ENCODE assay signal across 1 cellular context in genomic region chr6:108630050-108630714, GRCh38.
TF ChIP-seq lines count a peak whose summit lies in the region.

No MANE protein-coding gene starts in this region.

TF ChIP-seq in K562, 482 proteins besides CTCF, POLR2A, EP300 and RAD21 (continued from another document and continues in another):
- no peak for TF ChIP-seq ZHX1 (conservative IDR thresholded peaks at IDR 0.05; ENCODE audit: low read length)
- no peak for TF ChIP-seq ZNF766 (CRISPR knock-in tag; conservative IDR thresholded peaks at IDR 0.05)
- peak; percentile 84 for TF ChIP-seq ELF4 (CRISPR knock-in tag; IDR thresholded peaks at IDR 0.05)
- TF ChIP-seq CC2D1A (IDR thresholded peaks at IDR 0.05) = 0 out of 2 replicates have a peak, but pooled peaks have one; percentile 25
- no peak for TF ChIP-seq DACH1 (IDR thresholded peaks at IDR 0.05; ENCODE audit: partially characterized antibody)
- TF ChIP-seq BRCA1 (IDR thresholded peaks at IDR 0.05) = no peak
- TF ChIP-seq BRCA1 (CRISPR knock-in tag; IDR thresholded peaks at IDR 0.05) = no peak
- TF ChIP-seq HMG20A (CRISPR knock-in tag; conservative IDR thresholded peaks at IDR 0.05) = no peak
- TF ChIP-seq NFIX (CRISPR knock-in tag; IDR thresholded peaks at IDR 0.05; ENCODE audit: low read depth) = no peak
- no peak for TF ChIP-seq ZNF146 (CRISPR knock-in tag; IDR thresholded peaks at IDR 0.05; ENCODE audit: unreplicated experiment)
- peak; percentile 44; the same call in 1 of the 2 replicates for TF ChIP-seq EP400 (IDR thresholded peaks at IDR 0.05)
- peak; percentile 43; the same call in 1 of the 2 replicates for TF ChIP-seq FOSL1 (tag; conservative IDR thresholded peaks at IDR 0.05)
- 0 out of 2 replicates have a peak, but pooled peaks have one; percentile 18 for TF ChIP-seq SOX6 (IDR thresholded peaks at IDR 0.05)
- TF ChIP-seq ATF6 (CRISPR knock-in tag; IDR thresholded peaks at IDR 0.05) = no peak
- TF ChIP-seq, protein P1, sequence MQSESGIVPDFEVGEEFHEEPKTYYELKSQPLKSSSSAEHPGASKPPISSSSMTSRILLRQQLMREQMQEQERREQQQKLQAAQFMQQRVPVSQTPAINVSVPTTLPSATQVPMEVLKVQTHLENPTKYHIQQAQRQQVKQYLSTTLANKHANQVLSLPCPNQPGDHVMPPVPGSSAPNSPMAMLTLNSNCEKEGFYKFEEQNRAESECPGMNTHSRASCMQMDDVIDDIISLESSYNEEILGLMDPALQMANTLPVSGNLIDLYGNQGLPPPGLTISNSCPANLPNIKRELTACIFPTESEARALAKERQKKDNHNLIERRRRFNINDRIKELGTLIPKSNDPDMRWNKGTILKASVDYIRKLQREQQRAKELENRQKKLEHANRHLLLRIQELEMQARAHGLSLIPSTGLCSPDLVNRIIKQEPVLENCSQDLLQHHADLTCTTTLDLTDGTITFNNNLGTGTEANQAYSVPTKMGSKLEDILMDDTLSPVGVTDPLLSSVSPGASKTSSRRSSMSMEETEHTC (IDR thresholded peaks at IDR 0.05) = no peak
- no peak for TF ChIP-seq SAFB (IDR thresholded peaks at IDR 0.05; ENCODE audit: borderline replicate concordance, low read depth, low read length)
- TF ChIP-seq, protein P2, sequence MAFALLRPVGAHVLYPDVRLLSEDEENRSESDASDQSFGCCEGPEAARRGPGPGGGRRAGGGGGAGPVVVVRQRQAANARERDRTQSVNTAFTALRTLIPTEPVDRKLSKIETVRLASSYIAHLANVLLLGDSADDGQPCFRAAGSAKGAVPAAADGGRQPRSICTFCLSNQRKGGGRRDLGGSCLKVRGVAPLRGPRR (CRISPR knock-in tag; IDR thresholded peaks at IDR 0.05) = no peak
- no peak for TF ChIP-seq ZNF592 (IDR thresholded peaks at IDR 0.05)
- TF ChIP-seq ZNF143 (CRISPR knock-in tag; IDR thresholded peaks at IDR 0.05) = no peak
- TF ChIP-seq ZC3H4 (CRISPR knock-in tag; IDR thresholded peaks at IDR 0.05; ENCODE audit: borderline replicate concordance) = no peak
- no peak for TF ChIP-seq TARDBP (IDR thresholded peaks at IDR 0.05)
- no peak for TF ChIP-seq GTF2E2 (tag; IDR thresholded peaks at IDR 0.05)
- TF ChIP-seq STAG1 (CRISPR knock-in tag; IDR thresholded peaks at IDR 0.05; ENCODE audit: borderline replicate concordance) = no peak
- TF ChIP-seq GABPA (tag; conservative IDR thresholded peaks at IDR 0.05; ENCODE audit: low read depth) = no peak
- no peak for TF ChIP-seq FOXJ2 (tag; IDR thresholded peaks at IDR 0.05)
- no peak for TF ChIP-seq CREBBP (IDR thresholded peaks at IDR 0.05; ENCODE audit: low read depth, low read length)
- no peak for TF ChIP-seq SMARCC2 (IDR thresholded peaks at IDR 0.05; ENCODE audit: low read depth)
- no peak for TF ChIP-seq PPARD (CRISPR knock-in tag; IDR thresholded peaks at IDR 0.05)
- TF ChIP-seq, protein P3, sequence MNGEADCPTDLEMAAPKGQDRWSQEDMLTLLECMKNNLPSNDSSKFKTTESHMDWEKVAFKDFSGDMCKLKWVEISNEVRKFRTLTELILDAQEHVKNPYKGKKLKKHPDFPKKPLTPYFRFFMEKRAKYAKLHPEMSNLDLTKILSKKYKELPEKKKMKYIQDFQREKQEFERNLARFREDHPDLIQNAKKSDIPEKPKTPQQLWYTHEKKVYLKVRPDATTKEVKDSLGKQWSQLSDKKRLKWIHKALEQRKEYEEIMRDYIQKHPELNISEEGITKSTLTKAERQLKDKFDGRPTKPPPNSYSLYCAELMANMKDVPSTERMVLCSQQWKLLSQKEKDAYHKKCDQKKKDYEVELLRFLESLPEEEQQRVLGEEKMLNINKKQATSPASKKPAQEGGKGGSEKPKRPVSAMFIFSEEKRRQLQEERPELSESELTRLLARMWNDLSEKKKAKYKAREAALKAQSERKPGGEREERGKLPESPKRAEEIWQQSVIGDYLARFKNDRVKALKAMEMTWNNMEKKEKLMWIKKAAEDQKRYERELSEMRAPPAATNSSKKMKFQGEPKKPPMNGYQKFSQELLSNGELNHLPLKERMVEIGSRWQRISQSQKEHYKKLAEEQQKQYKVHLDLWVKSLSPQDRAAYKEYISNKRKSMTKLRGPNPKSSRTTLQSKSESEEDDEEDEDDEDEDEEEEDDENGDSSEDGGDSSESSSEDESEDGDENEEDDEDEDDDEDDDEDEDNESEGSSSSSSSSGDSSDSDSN (IDR thresholded peaks at IDR 0.05; ENCODE audit: borderline replicate concordance in 1 of 2, low read depth in 2 of 2, low read length in 2 of 2) = no peak
- TF ChIP-seq MYBL2 (IDR thresholded peaks at IDR 0.05; ENCODE audit: low read depth) = no peak
- TF ChIP-seq MYBL2 (CRISPR knock-in tag; IDR thresholded peaks at IDR 0.05; ENCODE audit: borderline replicate concordance) = no peak
- TF ChIP-seq ZNF354B (CRISPR knock-in tag; IDR thresholded peaks at IDR 0.05) = no peak
- TF ChIP-seq ZBTB2 (IDR thresholded peaks at IDR 0.05) = peak; percentile 57
- no peak for TF ChIP-seq CBX5 (IDR thresholded peaks at IDR 0.05; ENCODE audit: borderline replicate concordance, low read depth)
- TF ChIP-seq ZNF431 (CRISPR knock-in tag; IDR thresholded peaks at IDR 0.05) = no peak
- no peak for TF ChIP-seq ZNF24 (IDR thresholded peaks at IDR 0.05)
- no peak for TF ChIP-seq SNRNP70 (optimal IDR thresholded peaks at IDR 0.05; ENCODE audit: low read depth, low read length)
- TF ChIP-seq NCOA4 (IDR thresholded peaks at IDR 0.05; ENCODE audit: partially characterized antibody) = peak; percentile 57
- TF ChIP-seq BRF1 (IDR thresholded peaks at IDR 0.05; ENCODE audit: borderline replicate concordance, extremely low read depth, insufficient read length) = no peak
- no peak for TF ChIP-seq ARID3B (CRISPR knock-in tag; IDR thresholded peaks at IDR 0.05; ENCODE audit: borderline replicate concordance)
- TF ChIP-seq MEF2D (tag; conservative IDR thresholded peaks at IDR 0.05; ENCODE audit: low read depth) = no peak
- TF ChIP-seq HNRNPL (IDR thresholded peaks at IDR 0.05; ENCODE audit: low read depth, low read length) = no peak
- no peak for TF ChIP-seq CBFA2T3 (IDR thresholded peaks at IDR 0.05)
- TF ChIP-seq BCOR (IDR thresholded peaks at IDR 0.05) = no peak; the same call in 1 of the 2 replicates
- TF ChIP-seq, protein P4, sequence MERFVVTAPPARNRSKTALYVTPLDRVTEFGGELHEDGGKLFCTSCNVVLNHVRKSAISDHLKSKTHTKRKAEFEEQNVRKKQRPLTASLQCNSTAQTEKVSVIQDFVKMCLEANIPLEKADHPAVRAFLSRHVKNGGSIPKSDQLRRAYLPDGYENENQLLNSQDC (CRISPR knock-in tag; IDR thresholded peaks at IDR 0.05) = no peak
- TF ChIP-seq EHMT2 (IDR thresholded peaks at IDR 0.05) = peak; percentile 90
- TF ChIP-seq ATF1 (CRISPR knock-in tag; IDR thresholded peaks at IDR 0.05) = no peak
- no peak for TF ChIP-seq ATF1 (tag; IDR thresholded peaks at IDR 0.05)
- TF ChIP-seq PML (IDR thresholded peaks at IDR 0.05; ENCODE audit: low read length) = no peak
